Comparison of ENCODE assay signal across 1 cellular context in the genomic region with DNA sequence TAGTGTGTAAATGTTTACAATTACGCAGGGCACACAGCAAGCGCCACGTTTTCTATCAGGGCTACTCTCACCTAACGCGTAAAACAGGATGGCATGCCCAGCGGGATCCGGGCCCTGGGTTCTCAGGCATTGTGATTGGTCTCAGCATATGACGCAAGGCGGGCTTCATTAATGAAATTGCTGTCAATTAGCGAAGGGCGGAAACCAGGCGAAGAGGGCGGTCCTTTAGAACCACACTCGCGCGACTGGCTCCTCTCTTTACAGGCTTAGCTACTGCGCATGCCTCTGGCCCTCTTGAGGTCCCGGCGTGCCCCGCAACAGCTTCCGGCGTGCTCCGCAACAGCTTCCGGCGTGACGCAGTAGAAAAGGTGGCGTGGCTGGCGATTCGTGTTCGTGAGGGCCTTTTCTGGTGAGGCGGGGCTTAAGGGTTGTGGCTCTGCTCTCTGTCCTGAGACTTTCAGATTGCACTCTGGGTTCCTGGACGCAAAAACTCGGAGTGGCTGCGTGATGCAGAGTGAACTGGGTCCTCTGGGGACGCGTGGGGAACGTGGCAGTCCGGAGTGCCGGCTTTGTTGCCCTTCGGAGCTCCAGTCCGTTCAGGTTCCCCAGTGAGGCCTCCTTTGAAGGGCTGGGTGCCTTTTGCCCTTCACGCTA.
TF ChIP-seq lines count a peak whose summit lies in the region.

No MANE protein-coding gene starts in this region.

TF ChIP-seq in HEK293, 187 proteins besides CTCF, POLR2A, EP300 and RAD21:
- peak; percentile 38; the same call in 1 of the 2 replicates for TF ChIP-seq FEZF1 (tag by site-specific recombination; IDR thresholded peaks at IDR 0.05)
- TF ChIP-seq ZBTB17 (tag by site-specific recombination; IDR thresholded peaks at IDR 0.05) = peak; percentile 55; the same call in 1 of the 2 replicates
- TF ChIP-seq, protein P1, sequence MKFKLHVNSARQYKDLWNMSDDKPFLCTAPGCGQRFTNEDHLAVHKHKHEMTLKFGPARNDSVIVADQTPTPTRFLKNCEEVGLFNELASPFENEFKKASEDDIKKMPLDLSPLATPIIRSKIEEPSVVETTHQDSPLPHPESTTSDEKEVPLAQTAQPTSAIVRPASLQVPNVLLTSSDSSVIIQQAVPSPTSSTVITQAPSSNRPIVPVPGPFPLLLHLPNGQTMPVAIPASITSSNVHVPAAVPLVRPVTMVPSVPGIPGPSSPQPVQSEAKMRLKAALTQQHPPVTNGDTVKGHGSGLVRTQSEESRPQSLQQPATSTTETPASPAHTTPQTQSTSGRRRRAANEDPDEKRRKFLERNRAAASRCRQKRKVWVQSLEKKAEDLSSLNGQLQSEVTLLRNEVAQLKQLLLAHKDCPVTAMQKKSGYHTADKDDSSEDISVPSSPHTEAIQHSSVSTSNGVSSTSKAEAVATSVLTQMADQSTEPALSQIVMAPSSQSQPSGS (tag by site-specific recombination; IDR thresholded peaks at IDR 0.05; ENCODE audit: low read depth) = no peak
- TF ChIP-seq SP2 (tag by site-specific recombination; IDR thresholded peaks at IDR 0.05) = peak; percentile 90
- no peak for TF ChIP-seq ZNF341 (tag by site-specific recombination; IDR thresholded peaks at IDR 0.05; ENCODE audit: low read depth)
- TF ChIP-seq, protein P2, sequence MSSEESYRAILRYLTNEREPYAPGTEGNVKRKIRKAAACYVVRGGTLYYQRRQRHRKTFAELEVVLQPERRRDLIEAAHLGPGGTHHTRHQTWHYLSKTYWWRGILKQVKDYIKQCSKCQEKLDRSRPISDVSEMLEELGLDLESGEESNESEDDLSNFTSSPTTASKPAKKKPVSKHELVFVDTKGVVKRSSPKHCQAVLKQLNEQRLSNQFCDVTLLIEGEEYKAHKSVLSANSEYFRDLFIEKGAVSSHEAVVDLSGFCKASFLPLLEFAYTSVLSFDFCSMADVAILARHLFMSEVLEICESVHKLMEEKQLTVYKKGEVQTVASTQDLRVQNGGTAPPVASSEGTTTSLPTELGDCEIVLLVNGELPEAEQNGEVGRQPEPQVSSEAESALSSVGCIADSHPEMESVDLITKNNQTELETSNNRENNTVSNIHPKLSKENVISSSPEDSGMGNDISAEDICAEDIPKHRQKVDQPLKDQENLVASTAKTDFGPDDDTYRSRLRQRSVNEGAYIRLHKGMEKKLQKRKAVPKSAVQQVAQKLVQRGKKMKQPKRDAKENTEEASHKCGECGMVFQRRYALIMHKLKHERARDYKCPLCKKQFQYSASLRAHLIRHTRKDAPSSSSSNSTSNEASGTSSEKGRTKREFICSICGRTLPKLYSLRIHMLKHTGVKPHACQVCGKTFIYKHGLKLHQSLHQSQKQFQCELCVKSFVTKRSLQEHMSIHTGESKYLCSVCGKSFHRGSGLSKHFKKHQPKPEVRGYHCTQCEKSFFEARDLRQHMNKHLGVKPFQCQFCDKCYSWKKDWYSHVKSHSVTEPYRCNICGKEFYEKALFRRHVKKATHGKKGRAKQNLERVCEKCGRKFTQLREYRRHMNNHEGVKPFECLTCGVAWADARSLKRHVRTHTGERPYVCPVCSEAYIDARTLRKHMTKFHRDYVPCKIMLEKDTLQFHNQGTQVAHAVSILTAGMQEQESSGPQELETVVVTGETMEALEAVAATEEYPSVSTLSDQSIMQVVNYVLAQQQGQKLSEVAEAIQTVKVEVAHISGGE (tag by site-specific recombination; conservative IDR thresholded peaks at IDR 0.05; ENCODE audit: low read depth) = peak; percentile 85
- peak; percentile 48; the same call in 1 of the 2 replicates for TF ChIP-seq SP3 (tag by site-specific recombination; IDR thresholded peaks at IDR 0.05)
- TF ChIP-seq, protein P3, sequence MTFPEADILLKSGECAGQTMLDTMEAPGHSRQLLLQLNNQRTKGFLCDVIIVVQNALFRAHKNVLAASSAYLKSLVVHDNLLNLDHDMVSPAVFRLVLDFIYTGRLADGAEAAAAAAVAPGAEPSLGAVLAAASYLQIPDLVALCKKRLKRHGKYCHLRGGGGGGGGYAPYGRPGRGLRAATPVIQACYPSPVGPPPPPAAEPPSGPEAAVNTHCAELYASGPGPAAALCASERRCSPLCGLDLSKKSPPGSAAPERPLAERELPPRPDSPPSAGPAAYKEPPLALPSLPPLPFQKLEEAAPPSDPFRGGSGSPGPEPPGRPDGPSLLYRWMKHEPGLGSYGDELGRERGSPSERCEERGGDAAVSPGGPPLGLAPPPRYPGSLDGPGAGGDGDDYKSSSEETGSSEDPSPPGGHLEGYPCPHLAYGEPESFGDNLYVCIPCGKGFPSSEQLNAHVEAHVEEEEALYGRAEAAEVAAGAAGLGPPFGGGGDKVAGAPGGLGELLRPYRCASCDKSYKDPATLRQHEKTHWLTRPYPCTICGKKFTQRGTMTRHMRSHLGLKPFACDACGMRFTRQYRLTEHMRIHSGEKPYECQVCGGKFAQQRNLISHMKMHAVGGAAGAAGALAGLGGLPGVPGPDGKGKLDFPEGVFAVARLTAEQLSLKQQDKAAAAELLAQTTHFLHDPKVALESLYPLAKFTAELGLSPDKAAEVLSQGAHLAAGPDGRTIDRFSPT (tag by site-specific recombination; IDR thresholded peaks at IDR 0.05) = peak; percentile 58; the same call in 1 of the 2 replicates
- no peak for TF ChIP-seq YY1 (tag by site-specific recombination; IDR thresholded peaks at IDR 0.05)
- no peak for TF ChIP-seq ZBTB7A (tag by site-specific recombination; IDR thresholded peaks at IDR 0.05; ENCODE audit: low read depth)
- TF ChIP-seq ZNF416 (tag by site-specific recombination; IDR thresholded peaks at IDR 0.05) = no peak
- TF ChIP-seq ZNF610 (tag by site-specific recombination; IDR thresholded peaks at IDR 0.05; ENCODE audit: borderline replicate concordance) = no peak
- no peak for TF ChIP-seq ZNF292 (tag by site-specific recombination; IDR thresholded peaks at IDR 0.05; ENCODE audit: borderline replicate concordance, low read depth)
- TF ChIP-seq, protein P4, sequence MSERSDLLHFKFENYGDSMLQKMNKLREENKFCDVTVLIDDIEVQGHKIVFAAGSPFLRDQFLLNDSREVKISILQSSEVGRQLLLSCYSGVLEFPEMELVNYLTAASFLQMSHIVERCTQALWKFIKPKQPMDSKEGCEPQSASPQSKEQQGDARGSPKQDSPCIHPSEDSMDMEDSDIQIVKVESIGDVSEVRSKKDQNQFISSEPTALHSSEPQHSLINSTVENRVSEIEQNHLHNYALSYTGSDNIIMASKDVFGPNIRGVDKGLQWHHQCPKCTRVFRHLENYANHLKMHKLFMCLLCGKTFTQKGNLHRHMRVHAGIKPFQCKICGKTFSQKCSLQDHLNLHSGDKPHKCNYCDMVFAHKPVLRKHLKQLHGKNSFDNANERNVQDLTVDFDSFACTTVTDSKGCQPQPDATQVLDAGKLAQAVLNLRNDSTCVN (tag by site-specific recombination; optimal IDR thresholded peaks at IDR 0.05) = peak; percentile 16
- no peak for TF ChIP-seq ZNF23 (tag by site-specific recombination; IDR thresholded peaks at IDR 0.05; ENCODE audit: borderline replicate concordance)
- TF ChIP-seq ZNF366 (tag by site-specific recombination; conservative IDR thresholded peaks at IDR 0.05) = no peak
- peak; percentile 88 for TF ChIP-seq ZNF629 (tag by site-specific recombination; IDR thresholded peaks at IDR 0.05)
- TF ChIP-seq ZNF76 (tag by site-specific recombination; IDR thresholded peaks at IDR 0.05; ENCODE audit: borderline replicate concordance, low read depth) = peak; percentile 81
- TF ChIP-seq ZNF335 (tag by site-specific recombination; conservative IDR thresholded peaks at IDR 0.05) = peak; percentile 30; the same call in 1 of the 2 replicates
- TF ChIP-seq KLF1 (tag by site-specific recombination; IDR thresholded peaks at IDR 0.05) = 0 out of 2 replicates have a peak, but pooled peaks have one; percentile 44
- TF ChIP-seq ZBTB1 (tag by site-specific recombination; IDR thresholded peaks at IDR 0.05) = no peak
- peak; percentile 73; the same call in 1 of the 2 replicates for TF ChIP-seq ZBTB21 (tag by site-specific recombination; IDR thresholded peaks at IDR 0.05)
- no peak for TF ChIP-seq ZFP37 (tag by site-specific recombination; IDR thresholded peaks at IDR 0.05)
- TF ChIP-seq, protein P5, sequence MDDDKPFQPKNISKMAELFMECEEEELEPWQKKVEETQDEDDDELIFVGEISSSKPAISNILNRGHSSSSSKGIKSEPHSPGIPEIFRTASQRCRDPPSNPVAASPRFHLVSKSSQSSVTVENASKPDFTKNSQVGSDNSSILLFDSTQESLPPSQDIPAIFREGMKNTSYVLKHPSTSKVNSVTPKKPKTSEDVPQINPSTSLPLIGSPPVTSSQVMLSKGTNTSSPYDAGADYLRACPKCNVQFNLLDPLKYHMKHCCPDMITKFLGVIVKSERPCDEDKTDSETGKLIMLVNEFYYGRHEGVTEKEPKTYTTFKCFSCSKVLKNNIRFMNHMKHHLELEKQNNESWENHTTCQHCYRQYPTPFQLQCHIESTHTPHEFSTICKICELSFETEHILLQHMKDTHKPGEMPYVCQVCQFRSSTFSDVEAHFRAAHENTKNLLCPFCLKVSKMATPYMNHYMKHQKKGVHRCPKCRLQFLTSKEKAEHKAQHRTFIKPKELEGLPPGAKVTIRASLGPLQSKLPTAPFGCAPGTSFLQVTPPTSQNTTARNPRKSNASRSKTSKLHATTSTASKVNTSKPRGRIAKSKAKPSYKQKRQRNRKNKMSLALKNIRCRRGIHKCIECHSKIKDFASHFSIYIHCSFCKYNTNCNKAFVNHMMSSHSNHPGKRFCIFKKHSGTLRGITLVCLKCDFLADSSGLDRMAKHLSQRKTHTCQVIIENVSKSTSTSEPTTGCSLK (tag by site-specific recombination; IDR thresholded peaks at IDR 0.05) = no peak
- peak; percentile 78 for TF ChIP-seq ZBTB8A (tag by site-specific recombination; IDR thresholded peaks at IDR 0.05)
- TF ChIP-seq ZNF10 (tag by site-specific recombination; IDR thresholded peaks at IDR 0.05) = no peak
- TF ChIP-seq ZXDB (tag by site-specific recombination; IDR thresholded peaks at IDR 0.05) = no peak
- TF ChIP-seq, protein P6, sequence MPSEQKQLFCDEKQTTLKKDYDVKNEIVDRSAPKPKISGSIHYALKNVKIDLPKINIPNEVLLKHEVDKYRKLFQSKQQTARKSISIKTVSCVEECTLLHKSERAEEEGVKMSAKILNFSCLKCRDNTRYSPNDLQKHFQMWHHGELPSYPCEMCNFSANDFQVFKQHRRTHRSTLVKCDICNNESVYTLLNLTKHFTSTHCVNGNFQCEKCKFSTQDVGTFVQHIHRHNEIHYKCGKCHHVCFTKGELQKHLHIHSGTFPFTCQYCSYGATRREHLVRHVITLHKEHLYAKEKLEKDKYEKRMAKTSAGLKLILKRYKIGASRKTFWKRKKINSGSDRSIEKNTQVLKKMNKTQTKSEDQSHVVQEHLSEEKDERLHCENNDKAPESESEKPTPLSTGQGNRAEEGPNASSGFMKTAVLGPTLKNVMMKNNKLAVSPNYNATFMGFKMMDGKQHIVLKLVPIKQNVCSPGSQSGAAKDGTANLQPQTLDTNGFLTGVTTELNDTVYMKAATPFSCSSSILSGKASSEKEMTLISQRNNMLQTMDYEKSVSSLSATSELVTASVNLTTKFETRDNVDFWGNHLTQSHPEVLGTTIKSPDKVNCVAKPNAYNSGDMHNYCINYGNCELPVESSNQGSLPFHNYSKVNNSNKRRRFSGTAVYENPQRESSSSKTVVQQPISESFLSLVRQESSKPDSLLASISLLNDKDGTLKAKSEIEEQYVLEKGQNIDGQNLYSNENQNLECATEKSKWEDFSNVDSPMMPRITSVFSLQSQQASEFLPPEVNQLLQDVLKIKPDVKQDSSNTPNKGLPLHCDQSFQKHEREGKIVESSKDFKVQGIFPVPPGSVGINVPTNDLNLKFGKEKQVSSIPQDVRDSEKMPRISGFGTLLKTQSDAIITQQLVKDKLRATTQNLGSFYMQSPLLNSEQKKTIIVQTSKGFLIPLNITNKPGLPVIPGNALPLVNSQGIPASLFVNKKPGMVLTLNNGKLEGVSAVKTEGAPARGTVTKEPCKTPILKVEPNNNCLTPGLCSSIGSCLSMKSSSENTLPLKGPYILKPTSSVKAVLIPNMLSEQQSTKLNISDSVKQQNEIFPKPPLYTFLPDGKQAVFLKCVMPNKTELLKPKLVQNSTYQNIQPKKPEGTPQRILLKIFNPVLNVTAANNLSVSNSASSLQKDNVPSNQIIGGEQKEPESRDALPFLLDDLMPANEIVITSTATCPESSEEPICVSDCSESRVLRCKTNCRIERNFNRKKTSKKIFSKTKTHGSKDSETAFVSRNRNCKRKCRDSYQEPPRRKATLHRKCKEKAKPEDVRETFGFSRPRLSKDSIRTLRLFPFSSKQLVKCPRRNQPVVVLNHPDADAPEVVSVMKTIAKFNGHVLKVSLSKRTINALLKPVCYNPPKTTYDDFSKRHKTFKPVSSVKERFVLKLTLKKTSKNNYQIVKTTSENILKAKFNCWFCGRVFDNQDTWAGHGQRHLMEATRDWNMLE (tag by site-specific recombination; conservative IDR thresholded peaks at IDR 0.05; ENCODE audit: low read depth) = peak; percentile 92
